Comparison of ENCODE assay signal across 11 cellular contexts in the genomic region with DNA sequence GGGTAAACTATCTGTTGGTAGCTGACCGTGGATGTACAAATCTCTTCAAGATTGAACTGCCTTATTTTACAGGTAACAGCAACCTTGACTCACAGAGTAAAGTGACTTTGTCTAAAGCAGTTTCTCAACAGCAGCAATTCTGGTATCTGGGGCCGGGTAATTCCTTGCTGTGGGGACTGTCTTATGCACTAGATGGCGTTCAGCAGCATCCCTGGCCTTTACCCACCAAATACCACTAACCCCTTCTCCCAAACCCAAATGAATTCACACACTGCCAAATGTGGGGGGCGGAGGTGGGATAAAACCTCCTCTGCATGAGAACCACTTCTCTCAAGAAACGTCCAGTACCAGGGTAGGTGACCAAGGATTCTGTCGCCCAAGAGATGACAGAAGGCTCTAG. TPM values are rescaled to one million over a fixed set of nuclear protein-coding genes. Genes with fewer than 3 reads are reported as not detected.
DNase-seq lines count a peak whose midpoint lies in the region; FAIRE-seq and TF ChIP-seq lines count a peak whose summit lies in the region.
"Had no signal": no experiment of that assay in that cellular context is flagged by ENCODE, and none has a peak within 500 bp of the region (broad histone marks: within the 10 kb centered on the region; RNA-seq: fewer than 3 reads in every experiment).

No MANE protein-coding gene starts in this region.

- peaks cover 21% of the 10 kb centered on the region for H3K4me1 Mint-ChIP-seq in progenitor cell of endocrine pancreas (ENCODE audit: low read depth)

- no peak for FAIRE-seq in RCC 7860 (lab: Jason Lieb, UNC)
- FAIRE-seq: colon had no signal

- no peaks in the 10 kb centered on the region for H3K36me3 Mint-ChIP-seq in progenitor cell of endocrine pancreas (ENCODE audit: insufficient read depth)

- H3K9me3 Mint-ChIP-seq in progenitor cell of endocrine pancreas (ENCODE audit: low read depth), result no peaks in the 10 kb centered on the region

- H3K4me3 Mint-ChIP-seq in progenitor cell of endocrine pancreas (ENCODE audit: low read depth), result peak overlapping the region; percentile 21

- H3K27ac Mint-ChIP-seq in progenitor cell of endocrine pancreas, result no peak overlapping the region

- peak; percentile 17 for TF ChIP-seq CTCF in progenitor cell of endocrine pancreas (IDR thresholded peaks at IDR 0.05; ENCODE audit: unreplicated experiment)

- peak; percentile 41 for DNase-seq in activated effector memory CD4-positive, alpha-beta T cell treated with anti-CD3 and anti-CD28 coated beads, Interleukin-2, amount 50 U/mL, for 16 hours
- no peak for DNase-seq in activated effector memory CD4-positive, alpha-beta T cell treated with Interleukin-2 at 50 U/mL for 16 hours
- DNase-seq in NCI-H69 (lab: John Stamatoyannopoulos, UW), result peak; percentile 21
- DNase-seq in cerebellar cortex (ENCODE audit: low spot score), result peak; percentile 31
- no peak for DNase-seq in progenitor cell of endocrine pancreas (ENCODE audit: low spot score, unreplicated experiment)
- no peak for DNase-seq in NCI-H345 (lab: John Stamatoyannopoulos, UW)
- DNase-seq in activated T-cell treated with anti-CD3 and anti-CD28 coated beads, Interleukin-2, amount 50 U/mL, for 48 hours, result no peak
- no peak for DNase-seq in RCC 7860 (ENCODE audit: low spot score)
- DNase-seq: C1 segment of cervical spinal cord, NCI-H446 treated with DMSO at 0.1 percent for 48 hours had no signal

- H3K27me3 Mint-ChIP-seq in progenitor cell of endocrine pancreas, result no peaks in the 10 kb centered on the region

RNA-seq across cellular contexts. Expression of a gene that starts 1.7 kb away (rescaled TPM):
- 58.0 and 60.5 TPM in 2 replicates for total RNA-seq in progenitor cell of endocrine pancreas

Comparison
In these comparisons a context has a peak if more than half of its experiments do, and no peak if none do; other contexts are left out.
1. DNase-seq: peak in activated effector memory CD4-positive, alpha-beta T cell treated with anti-CD3 and anti-CD28 coated beads, Interleukin-2, amount 50 U/mL, for 16 hours (single experiment), NCI-H69 (single experiment) and cerebellar cortex (single experiment); none in activated effector memory CD4-positive, alpha-beta T cell treated with Interleukin-2 at 50 U/mL for 16 hours (single experiment), progenitor cell of endocrine pancreas (single experiment), NCI-H345 (single experiment), activated T-cell treated with anti-CD3 and anti-CD28 coated beads, Interleukin-2, amount 50 U/mL, for 48 hours (0 of 2) and RCC 7860 (single experiment).